ENCODE assay signal across 24 cellular contexts in the genomic region with DNA sequence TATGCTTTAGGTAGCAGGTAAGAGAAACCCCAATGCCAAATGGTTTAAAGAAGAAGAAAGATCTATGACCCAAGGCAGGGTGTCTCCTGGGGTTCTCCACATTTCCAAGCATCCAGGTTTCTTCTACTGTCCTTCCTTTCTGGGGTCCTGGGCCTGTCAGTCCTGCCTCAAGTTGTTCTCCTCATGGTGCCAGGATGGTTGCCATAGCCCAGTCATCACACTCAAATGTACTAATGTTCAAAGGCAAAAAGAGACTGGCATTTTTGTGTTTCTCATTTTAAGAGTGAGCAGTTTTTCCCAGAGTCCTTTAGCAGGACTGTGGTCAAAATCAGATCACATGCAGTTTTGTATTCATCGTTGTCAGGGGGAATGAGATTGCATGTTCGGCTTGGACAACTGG. TPM values are rescaled to one million over a fixed set of nuclear protein-coding genes. Genes with fewer than 3 reads are reported as not detected.
DNase-seq lines count a peak whose midpoint lies in the region; ATAC-seq, FAIRE-seq and TF ChIP-seq lines count a peak whose summit lies in the region.
"Had no signal": no experiment of that assay in that cellular context is flagged by ENCODE, and none has a peak within 500 bp of the region (broad histone marks: within the 10 kb centered on the region; RNA-seq: fewer than 3 reads in every experiment).

No MANE protein-coding gene starts in this region.

- no peak for ATAC-seq in K562
- no peak for ATAC-seq in activated T-cell treated with anti-CD3 and anti-CD28 coated beads, Interleukin-2, amount 50 U/mL, for 4 hours
- ATAC-seq: GM12878 had no signal

- no peaks in the 10 kb centered on the region for H3K79me2 ChIP-seq in K562 (ENCODE audit: control insufficient read depth, insufficient read depth, low read length)

- H3K4me1 Mint-ChIP-seq in activated T-cell treated with anti-CD3 and anti-CD28 coated beads, Interleukin-2, amount 50 U/mL, for 4 hours (ENCODE audit: low read depth) = no peaks in the 10 kb centered on the region
- H3K4me1 Mint-ChIP-seq: CD4-positive, alpha-beta memory T cell; CD8-positive, alpha-beta memory T cell had no signal

- POLR2A ChIA-PET in K562 (lab: Yijun Ruan, JAX) = no interaction called here
- POLR2A ChIA-PET in HEK293T (lab: Yijun Ruan, JAX) = no interaction called here

- no peak for TF ChIP-seq RAD21 in K562 (CRISPR knock-in tag; conservative IDR thresholded peaks at IDR 0.05 in 1 of 2, IDR thresholded peaks at IDR 0.05 in 1 of 2)

- CTCF ChIA-PET in K562 (lab: Yijun Ruan, JAX; ENCODE audit: low intra/inter-chr PET ratio) (no interaction called here), HEK293T (lab: Yijun Ruan, JAX) (no interaction called here)

- H3K9ac ChIP-seq in K562 (ENCODE audit: insufficient read depth in 1 of 2, low read depth in 2 of 2, low read length in 2 of 2) = no peak overlapping the region
- H3K9ac ChIP-seq: BLaER1 treated with 17β-estradiol and CSF1 and Interleukin-3, amounts not matched to agents 10 nM and 100 nM had no signal

- H2AFZ ChIP-seq in K562 (ENCODE audit: low read depth, low read length) = no peak overlapping the region

- H3K36me3 ChIP-seq in K562 (ENCODE audit: control insufficient read depth, insufficient read depth, low read length) = no peaks in the 10 kb centered on the region
- H3K36me3 ChIP-seq: BLaER1 treated with 17β-estradiol and CSF1 and Interleukin-3, amounts not matched to agents 10 nM and 100 nM had no signal

- H4K20me1 ChIP-seq in K562 (replicated peaks; ENCODE audit: control insufficient read depth, insufficient read depth, low read length) = no peaks in the 10 kb centered on the region
- H4K20me1 ChIP-seq: BLaER1 treated with 17β-estradiol and CSF1 and Interleukin-3, amounts not matched to agents 10 nM and 100 nM had no signal

- H3K36me3 Mint-ChIP-seq in activated T-cell treated with anti-CD3 and anti-CD28 coated beads, Interleukin-2, amount 50 U/mL, for 4 hours (ENCODE audit: insufficient read depth) = no peaks in the 10 kb centered on the region
- H3K36me3 Mint-ChIP-seq: CD8-positive, alpha-beta memory T cell had no signal

- FAIRE-seq in K562 (lab: Jason Lieb, UNC) = peak; percentile 6
- FAIRE-seq: A204.1, GM12878, GM12892, GM18507 had no signal

- H3K27ac ChIP-seq in K562 (ENCODE audit: extremely low read depth, low read depth, low read length) = no peak overlapping the region
- H3K27ac ChIP-seq: BLaER1 treated with 17β-estradiol and CSF1 and Interleukin-3, amounts not matched to agents 10 nM and 100 nM; C4-2B had no signal

- no peak for TF ChIP-seq EP300 in K562 (IDR thresholded peaks at IDR 0.05; ENCODE audit: low read length)

- H3K9me1 ChIP-seq in K562 (ENCODE audit: control insufficient read depth, insufficient read depth, low read length) = no peaks in the 10 kb centered on the region

- H3K4me3 Mint-ChIP-seq in activated T-cell treated with anti-CD3 and anti-CD28 coated beads, Interleukin-2, amount 50 U/mL, for 4 hours = no peak overlapping the region
- H3K4me3 Mint-ChIP-seq: CD4-positive, alpha-beta memory T cell; CD4-positive, CD25-positive, alpha-beta regulatory T cell; CD8-positive, alpha-beta memory T cell had no signal

- H3K4me1 ChIP-seq in K562 (replicated peaks in 1 of 2; ENCODE audit: control insufficient read depth in 2 of 2, insufficient read depth in 2 of 2, low read length in 2 of 2) = peaks cover 1 to 3% of the 10 kb centered on the region in 2 experiments; a peak in 4 of 5 replicates

- H3K4me3 ChIP-seq in K562 = no peak overlapping the region
- H3K4me3 ChIP-seq: BLaER1 treated with 17β-estradiol and CSF1 and Interleukin-3, amounts not matched to agents 10 nM and 100 nM; GM12878 had no signal

- peaks cover 3% of the 10 kb centered on the region; the same call in 1 of the 2 replicates for H3K9me3 ChIP-seq in K562 (replicated peaks; ENCODE audit: control insufficient read depth, insufficient read depth, low read depth, low read length)

- DNase-seq in K562 (ENCODE audit: extremely low read depth in 1 of 4, low spot score in 3 of 4) (no peak), mesenteric fat pad (ENCODE audit: low spot score) (peak; percentile 6), SKM-1 (lab: John Stamatoyannopoulos, UW; ENCODE audit: unreplicated experiment) (no peak), HEK293T (ENCODE audit: extremely low spot score) (no peak)
- no peak for DNase-seq in activated T-cell treated with anti-CD3 and anti-CD28 coated beads, Interleukin-2, amount 50 U/mL, for 4 hours
- DNase-seq: 8988T; ACHN; CD4-positive, alpha-beta memory T cell; CD4-positive, CD25-positive, alpha-beta regulatory T cell; CD8-positive, alpha-beta memory T cell; COR-L47; DMS 273 treated with DMSO at 0.1 percent for 48 hours; DMS153; DMS53; DMS79; DND-41; EL; GDM1 had no signal

- H3K9me3 Mint-ChIP-seq in activated T-cell treated with anti-CD3 and anti-CD28 coated beads, Interleukin-2, amount 50 U/mL, for 4 hours = peaks cover 11% of the 10 kb centered on the region

- H3K4me2 ChIP-seq in K562 (ENCODE audit: insufficient read depth, low read length) = no peak overlapping the region

- in situ Hi-C loops in K562 (cut with MboI) = no loop called here

- WGBS in K562 (ENCODE audit: insufficient coverage, low coverage, missing lambda C conversion rate) = 8% methylated on average over 2 of the region's 2 CpGs

- BruUV-seq in K562 (replicated peaks; lab: Mats Ljungman, UMichigan) = no TSS peak

- intact Hi-C loops in K562 (cut with micrococcal nuclease) = no loop called here

- no peak for TF ChIP-seq POLR2A in K562 (conservative IDR thresholded peaks at IDR 0.05)

- no peak for TF ChIP-seq CTCF in K562 (IDR thresholded peaks at IDR 0.05 in 2 of 3, conservative IDR thresholded peaks at IDR 0.05 in 1 of 3; ENCODE audit: insufficient read depth in 2 of 3, low read depth in 1 of 3, low read length in 3 of 3)

- no peaks in the 10 kb centered on the region for H3K27me3 ChIP-seq in K562 (ENCODE audit: control insufficient read depth in 2 of 2, insufficient read depth in 2 of 2, low read length in 2 of 2)
- H3K27me3 ChIP-seq: BLaER1 treated with 17β-estradiol and CSF1 and Interleukin-3, amounts not matched to agents 10 nM and 100 nM had no signal

- H3K27me3 Mint-ChIP-seq in activated T-cell treated with anti-CD3 and anti-CD28 coated beads, Interleukin-2, amount 50 U/mL, for 4 hours (ENCODE audit: low read depth) = peaks cover 6% of the 10 kb centered on the region

TF ChIP-seq in K562, 482 proteins besides CTCF, POLR2A, EP300 and RAD21 (continues in another document):
- TF ChIP-seq ZNF79 (CRISPR knock-in tag; IDR thresholded peaks at IDR 0.05; ENCODE audit: low read depth) = no peak
- peak; percentile 22; the same call in 1 of the 2 replicates for TF ChIP-seq BCOR (IDR thresholded peaks at IDR 0.05)
- TF ChIP-seq KLF1 (tag; IDR thresholded peaks at IDR 0.05) = no peak
- peak; percentile 75 for TF ChIP-seq RBM25 (IDR thresholded peaks at IDR 0.05; ENCODE audit: low read depth, low read length, severe bottlenecking)
- TF ChIP-seq HEY1 (CRISPR knock-in tag; IDR thresholded peaks at IDR 0.05; ENCODE audit: borderline replicate concordance) = no peak
- TF ChIP-seq KDM1A (IDR thresholded peaks at IDR 0.05) = peak; percentile 24 to 41; a peak in 2 of 4 replicates

TF ChIP-seq in HEK293T, 16 proteins besides CTCF, POLR2A, EP300 and RAD21:
- TF ChIP-seq FOXM1 (IDR thresholded peaks at IDR 0.05; ENCODE audit: borderline replicate concordance) (no peak), FOXA1 (IDR thresholded peaks at IDR 0.05) (no peak), NFRKB (IDR thresholded peaks at IDR 0.05) (no peak), SP1 (IDR thresholded peaks at IDR 0.05) (no peak), HDGF (IDR thresholded peaks at IDR 0.05; ENCODE audit: borderline replicate concordance) (no peak), ELF4 (IDR thresholded peaks at IDR 0.05) (no peak), LEF1 (IDR thresholded peaks at IDR 0.05; ENCODE audit: borderline replicate concordance) (no peak), FOXK2 (IDR thresholded peaks at IDR 0.05) (no peak)

RNA-seq across cellular contexts. Expression of a gene that starts 59.9 kb away (rescaled TPM):
- 16.7 and 29.4 TPM in 2 replicates for total RNA-seq in K562 (2011; cell fraction: chromatin; rRNA removed; ENCODE audit: low replicate concordance)
- 12.8 and 14.3 TPM in 2 replicates for total RNA-seq in K562 (2011; cell fraction: nucleolus; rRNA removed)
- 20.2 and 24.8 TPM in 2 replicates for total RNA-seq in K562 (2011; cell fraction: nucleoplasm; rRNA removed)
- total RNA-seq in K562 (2014; rRNA removed) (19.3 and 20.3 TPM in 2 replicates), K562 (2014; rRNA removed; fragmentation: Illumina TruSeq; extraction: Trizol) (20.2 and 22.6 TPM in 2 replicates), K562 (2015; rRNA removed; fragmentation: Illumina TruSeq; extraction: Trizol) (31.1 and 31.5 TPM in 2 replicates), K562 (2021) (17.9 and 22.0 TPM in 2 replicates), mesenteric fat pad (47.2 TPM)
- polyA plus RNA-seq in K562 (2011; rRNA removed) (31.6 and 35.6 TPM in 2 replicates), K562 (2014; fragmentation: Illumina TruSeq; extraction: Trizol) (22.0 and 24.6 TPM in 2 replicates), K562 (2014; fragmentation: Nextera tagmentation; extraction: Ambion mirVana) (10 to 100 TPM; 10.1 to 10.8 TPM), K562 (2014; rRNA removed) (23.8 and 26.7 TPM in 2 replicates)
- polyA plus RNA-seq in K562 (2011; cell fraction: cytosol; rRNA removed) = 12.4 and 22.2 TPM in 2 replicates
- polyA plus RNA-seq in K562 (2011; cell fraction: nucleus; rRNA removed) = 56.7 and 79.6 TPM in 2 replicates
- polyA plus RNA-seq in K562 (2012) = 18.4 and 19.0 TPM in 2 replicates
- polyA minus RNA-seq in K562 (2011; rRNA and poly(A)+ RNA removed) = 29.3 and 39.7 TPM in 2 replicates
- polyA minus RNA-seq in K562 (2011; cell fraction: cytosol; rRNA and poly(A)+ RNA removed) = 8.3 and 10.8 TPM in 2 replicates
- polyA minus RNA-seq in K562 (2011; cell fraction: nucleus; rRNA and poly(A)+ RNA removed) = 14.5 and 37.8 TPM in 2 replicates
- 10 to 100 TPM; 24.8 to 29.5 (median 26.8) TPM for total RNA-seq in activated T-cell treated with anti-CD3 and anti-CD28 coated beads, Interleukin-2, amount 50 U/mL, for 4 hours
